Comparison of ENCODE assay signal across 20 cellular contexts in the genomic region with DNA sequence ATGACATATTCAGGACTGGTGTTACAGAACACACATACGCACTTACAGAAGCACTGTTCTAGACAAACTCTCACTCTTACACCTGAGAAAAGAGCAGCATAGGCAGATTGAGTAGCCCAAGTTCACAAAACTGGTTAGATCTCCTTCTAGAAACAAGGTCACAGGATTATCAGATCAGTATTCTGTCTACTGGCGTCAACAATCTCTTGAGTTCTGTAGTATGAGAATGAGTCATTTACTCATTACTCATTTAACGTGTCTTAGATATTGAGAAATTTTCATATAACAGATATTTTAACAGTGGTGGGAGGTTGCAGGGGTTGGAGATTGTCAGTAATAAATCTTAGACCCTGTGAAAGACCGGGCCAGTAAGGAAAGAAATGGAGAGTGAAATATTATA. TPM values are rescaled to one million over a fixed set of nuclear protein-coding genes. Genes with fewer than 3 reads are reported as not detected.
DNase-seq lines count a peak whose midpoint lies in the region; ATAC-seq, FAIRE-seq and TF ChIP-seq lines count a peak whose summit lies in the region.
"Had no signal": no experiment of that assay in that cellular context is flagged by ENCODE, and none has a peak within 500 bp of the region (broad histone marks: within the 10 kb centered on the region; RNA-seq: fewer than 3 reads in every experiment).

No MANE protein-coding gene starts in this region.

- ATAC-seq in esophagus mucosa (peak; percentile 90), pancreas (peak in 3 of 4 donors; percentile 14 to 39 (median 37))
- ATAC-seq: stimulated activated naive CD8-positive, alpha-beta T cell treated with anti-CD3 and anti-CD28 coated beads, Interleukin-15, amount 100 ng/mL, for 72 hours; T-cell had no signal

- TF ChIP-seq CTCF in Peyer's patch (IDR thresholded peaks at IDR 0.05) (no peak), pancreas (IDR thresholded peaks at IDR 0.05) (no peak)

- H3K27me3 ChIP-seq in Peyer's patch (no peaks in the 10 kb centered on the region), pancreas (no peaks in the 10 kb centered on the region)
- H3K27me3 ChIP-seq: uterus had no signal

- peak; percentile 62 for DNase-seq in DMS53 (lab: John Stamatoyannopoulos, UW)
- no peak for DNase-seq in Peyer's patch
- no peak for DNase-seq in pancreas
- DNase-seq in NCI-H128 (lab: John Stamatoyannopoulos, UW; ENCODE audit: unreplicated experiment), result no peak
- no peak for DNase-seq in SK-N-DZ (ENCODE audit: low spot score)
- no peak for DNase-seq in NCI-H526 (lab: John Stamatoyannopoulos, UW)
- no peak for DNase-seq in posterior vena cava (ENCODE audit: low spot score)
- DNase-seq: activated T-cell treated with anti-CD3 and anti-CD28 coated beads for 4 hours; CD8-positive, alpha-beta memory T cell; endodermal cell; foreskin melanocyte; Kasumi-1; NCI-H1417; RPMI8226; stimulated activated CD4-positive, alpha-beta T cell treated with anti-CD3 and anti-CD28 coated beads, Interleukin-2, amount 100 ng/mL, for 24 hours; stimulated activated naive CD8-positive, alpha-beta T cell treated with anti-CD3 and anti-CD28 coated beads, Interleukin-15, amount 100 ng/mL, for 72 hours; T-cell; uterus had no signal

- WGBS in pancreas, 2 donors, result 36 to 43% methylated on average over 4 of the region's 4 CpGs

- H3K9me3 ChIP-seq in Peyer's patch, result no peaks in the 10 kb centered on the region
- peaks cover 0 to 3% (median 0%) of the 10 kb centered on the region in 4 donors for H3K9me3 ChIP-seq in pancreas
- H3K9me3 ChIP-seq: uterus had no signal

- H3K36me3 ChIP-seq in Peyer's patch (no peaks in the 10 kb centered on the region), pancreas (no peaks in the 10 kb centered on the region)
- H3K36me3 ChIP-seq: uterus had no signal

- peak overlapping the region in 3 of 4 donors; percentile 71 to 88 (median 77) for H3K27ac ChIP-seq in Peyer's patch
- H3K27ac ChIP-seq in pancreas, result peak overlapping the region in 2 of 4 donors; percentile 44 to 77
- H3K27ac ChIP-seq: uterus had no signal

- H3K4me3 ChIP-seq in Peyer's patch (peak overlapping the region in 1 of 4 donors; percentile 2), pancreas (no peak overlapping the region)
- H3K4me3 ChIP-seq: uterus had no signal

- H3K4me1 ChIP-seq in Peyer's patch (peaks cover 0 to 32% (median 1%) of the 10 kb centered on the region in 4 donors), pancreas (peaks cover 4 to 66% (median 63%) of the 10 kb centered on the region in 3 donors)
- H3K4me1 ChIP-seq: uterus had no signal

- intact Hi-C loops in pancreas (cut with DNase I), result no loop called here
- intact Hi-C loops in posterior vena cava (cut with DNase I), result no loop called here

- no peak for FAIRE-seq in pancreas (lab: Jason Lieb, UNC)
- FAIRE-seq: GM19239 had no signal

- TF ChIP-seq POLR2A in Peyer's patch (IDR thresholded peaks at IDR 0.05), result no peak

RNA-seq across cellular contexts. Expression of a gene that starts 2.8 kb away (rescaled TPM):
- total RNA-seq in Peyer's patch (100 to 1,000 TPM in 3 of 4 donors, 10 to 100 TPM in 1; 71.0 to 963 (median 558) TPM), esophagus mucosa (0.60 TPM), pancreas (10 to 100 TPM; 21.8 to 90.3 (median 25.8) TPM), posterior vena cava (10 to 100 TPM in 1 of 2 donors, 1 to 10 TPM in 1; 3.3 to 10.8 TPM)
- polyA plus RNA-seq in pancreas, result 10 to 100 TPM; 38.2 to 95.9 TPM
- polyA plus RNA-seq in SK-N-DZ (2014; cell fraction: cytosol; rRNA removed), result not detected in 2 replicates
- not detected in 2 replicates for polyA plus RNA-seq in SK-N-DZ (2014; cell fraction: nucleus; rRNA removed)
- total RNA-seq: CD8-positive, alpha-beta memory T cell had no signal
- polyA plus RNA-seq: CD8-positive, alpha-beta memory T cell had no signal
